In the genomic region with DNA sequence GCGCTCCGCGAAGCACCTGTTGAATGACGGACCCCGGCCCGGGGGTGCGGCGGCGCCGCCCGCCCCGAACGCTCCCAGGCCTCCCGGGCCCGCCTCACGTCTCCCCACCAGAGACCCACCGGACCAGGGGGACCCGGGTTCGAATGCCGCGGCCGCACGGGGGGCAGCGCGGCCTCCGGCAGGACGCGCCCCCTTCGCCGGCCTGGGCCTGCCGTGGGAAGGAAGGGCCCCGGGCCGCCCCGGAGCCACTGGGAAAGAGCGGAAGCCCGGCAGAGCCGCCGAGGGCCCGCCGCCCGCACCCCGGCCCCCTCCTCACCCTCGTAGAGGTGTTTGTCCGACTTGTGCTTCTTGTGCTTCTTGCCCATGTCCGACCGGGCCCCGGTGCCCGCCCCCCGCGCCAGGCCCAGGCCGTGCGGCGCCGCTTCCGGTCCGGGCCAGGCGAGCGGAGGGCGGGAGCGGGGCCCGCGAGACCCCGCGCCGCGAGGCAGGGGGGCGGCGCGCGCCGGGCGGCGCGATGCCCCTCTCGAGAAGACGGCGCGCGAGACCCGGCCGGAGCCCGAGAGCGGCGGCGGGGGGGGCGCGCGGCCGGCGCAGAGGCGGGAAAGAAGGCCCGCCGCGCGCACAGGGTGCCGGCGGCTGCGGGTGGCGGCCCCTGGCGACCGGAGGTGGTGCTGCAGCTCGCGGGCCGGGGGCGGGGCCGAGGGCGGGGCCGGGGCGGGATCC, we compare ENCODE assay signal across 1 cellular context.
TF ChIP-seq lines count a peak whose summit lies in the region.

Gene BRD7 (minus strand): TSS at position 579 of the 723 bp plus-strand sequence. CDS start 214 bp downstream, at position 365.

TF ChIP-seq in HepG2, 621 proteins besides CTCF, POLR2A, EP300 and RAD21 (continued from another document and continues in another):
- TF ChIP-seq, protein P1, sequence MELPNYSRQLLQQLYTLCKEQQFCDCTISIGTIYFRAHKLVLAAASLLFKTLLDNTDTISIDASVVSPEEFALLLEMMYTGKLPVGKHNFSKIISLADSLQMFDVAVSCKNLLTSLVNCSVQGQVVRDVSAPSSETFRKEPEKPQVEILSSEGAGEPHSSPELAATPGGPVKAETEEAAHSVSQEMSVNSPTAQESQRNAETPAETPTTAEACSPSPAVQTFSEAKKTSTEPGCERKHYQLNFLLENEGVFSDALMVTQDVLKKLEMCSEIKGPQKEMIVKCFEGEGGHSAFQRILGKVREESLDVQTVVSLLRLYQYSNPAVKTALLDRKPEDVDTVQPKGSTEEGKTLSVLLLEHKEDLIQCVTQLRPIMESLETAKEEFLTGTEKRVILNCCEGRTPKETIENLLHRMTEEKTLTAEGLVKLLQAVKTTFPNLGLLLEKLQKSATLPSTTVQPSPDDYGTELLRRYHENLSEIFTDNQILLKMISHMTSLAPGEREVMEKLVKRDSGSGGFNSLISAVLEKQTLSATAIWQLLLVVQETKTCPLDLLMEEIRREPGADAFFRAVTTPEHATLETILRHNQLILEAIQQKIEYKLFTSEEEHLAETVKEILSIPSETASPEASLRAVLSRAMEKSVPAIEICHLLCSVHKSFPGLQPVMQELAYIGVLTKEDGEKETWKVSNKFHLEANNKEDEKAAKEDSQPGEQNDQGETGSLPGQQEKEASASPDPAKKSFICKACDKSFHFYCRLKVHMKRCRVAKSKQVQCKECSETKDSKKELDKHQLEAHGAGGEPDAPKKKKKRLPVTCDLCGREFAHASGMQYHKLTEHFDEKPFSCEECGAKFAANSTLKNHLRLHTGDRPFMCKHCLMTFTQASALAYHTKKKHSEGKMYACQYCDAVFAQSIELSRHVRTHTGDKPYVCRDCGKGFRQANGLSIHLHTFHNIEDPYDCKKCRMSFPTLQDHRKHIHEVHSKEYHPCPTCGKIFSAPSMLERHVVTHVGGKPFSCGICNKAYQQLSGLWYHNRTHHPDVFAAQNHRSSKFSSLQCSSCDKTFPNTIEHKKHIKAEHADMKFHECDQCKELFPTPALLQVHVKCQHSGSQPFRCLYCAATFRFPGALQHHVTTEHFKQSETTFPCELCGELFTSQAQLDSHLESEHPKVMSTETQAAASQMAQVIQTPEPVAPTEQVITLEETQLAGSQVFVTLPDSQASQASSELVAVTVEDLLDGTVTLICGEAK (IDR thresholded peaks at IDR 0.05): no peak
- TF ChIP-seq, protein P1 (CRISPR knock-in tag; IDR thresholded peaks at IDR 0.05): no peak
- TF ChIP-seq DPF2 (CRISPR knock-in tag; IDR thresholded peaks at IDR 0.05; ENCODE audit: borderline replicate concordance, low read depth) (no peak), ZFP36 (IDR thresholded peaks at IDR 0.05; ENCODE audit: borderline replicate concordance, low read depth, low read length, partially characterized antibody) (no peak), NBN (conservative IDR thresholded peaks at IDR 0.05) (no peak), ELF3 (CRISPR knock-in tag; IDR thresholded peaks at IDR 0.05) (peak; percentile 14; the same call in 1 of the 2 replicates), JUNB (CRISPR knock-in tag; IDR thresholded peaks at IDR 0.05; ENCODE audit: borderline replicate concordance) (no peak), ZBTB7B (CRISPR knock-in tag; IDR thresholded peaks at IDR 0.05) (no peak), ZNF790 (CRISPR knock-in tag; IDR thresholded peaks at IDR 0.05; ENCODE audit: borderline replicate concordance) (0 out of 2 replicates have a peak, but pooled peaks have one; percentile 38), SETDB1 (CRISPR knock-in tag; IDR thresholded peaks at IDR 0.05; ENCODE audit: borderline replicate concordance) (no peak), ZNF782 (CRISPR knock-in tag; IDR thresholded peaks at IDR 0.05; ENCODE audit: borderline replicate concordance) (no peak), ZNF598 (CRISPR knock-in tag; IDR thresholded peaks at IDR 0.05; ENCODE audit: borderline replicate concordance) (no peak), RELA (CRISPR knock-in tag; IDR thresholded peaks at IDR 0.05) (no peak), MZF1 (CRISPR knock-in tag; IDR thresholded peaks at IDR 0.05; ENCODE audit: borderline replicate concordance) (no peak), ZNF737 (CRISPR knock-in tag; IDR thresholded peaks at IDR 0.05; ENCODE audit: borderline replicate concordance) (no peak), HDAC1 (CRISPR knock-in tag; IDR thresholded peaks at IDR 0.05) (peak; percentile 35; the same call in 1 of the 2 replicates), YEATS4 (CRISPR knock-in tag; IDR thresholded peaks at IDR 0.05; ENCODE audit: borderline replicate concordance) (no peak; the same call in 1 of the 2 replicates), TRIM22 (IDR thresholded peaks at IDR 0.05) (no peak), ZFYVE20 (CRISPR knock-in tag; IDR thresholded peaks at IDR 0.05; ENCODE audit: borderline replicate concordance, low read depth) (no peak), AKAP8 (CRISPR knock-in tag; IDR thresholded peaks at IDR 0.05) (no peak)
- TF ChIP-seq, protein P2, sequence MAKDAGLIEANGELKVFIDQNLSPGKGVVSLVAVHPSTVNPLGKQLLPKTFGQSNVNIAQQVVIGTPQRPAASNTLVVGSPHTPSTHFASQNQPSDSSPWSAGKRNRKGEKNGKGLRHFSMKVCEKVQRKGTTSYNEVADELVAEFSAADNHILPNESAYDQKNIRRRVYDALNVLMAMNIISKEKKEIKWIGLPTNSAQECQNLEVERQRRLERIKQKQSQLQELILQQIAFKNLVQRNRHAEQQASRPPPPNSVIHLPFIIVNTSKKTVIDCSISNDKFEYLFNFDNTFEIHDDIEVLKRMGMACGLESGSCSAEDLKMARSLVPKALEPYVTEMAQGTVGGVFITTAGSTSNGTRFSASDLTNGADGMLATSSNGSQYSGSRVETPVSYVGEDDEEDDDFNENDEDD (CRISPR knock-in tag; IDR thresholded peaks at IDR 0.05; ENCODE audit: borderline replicate concordance): peak; percentile 40; the same call in 1 of the 2 replicates
- TF ChIP-seq, protein P3, sequence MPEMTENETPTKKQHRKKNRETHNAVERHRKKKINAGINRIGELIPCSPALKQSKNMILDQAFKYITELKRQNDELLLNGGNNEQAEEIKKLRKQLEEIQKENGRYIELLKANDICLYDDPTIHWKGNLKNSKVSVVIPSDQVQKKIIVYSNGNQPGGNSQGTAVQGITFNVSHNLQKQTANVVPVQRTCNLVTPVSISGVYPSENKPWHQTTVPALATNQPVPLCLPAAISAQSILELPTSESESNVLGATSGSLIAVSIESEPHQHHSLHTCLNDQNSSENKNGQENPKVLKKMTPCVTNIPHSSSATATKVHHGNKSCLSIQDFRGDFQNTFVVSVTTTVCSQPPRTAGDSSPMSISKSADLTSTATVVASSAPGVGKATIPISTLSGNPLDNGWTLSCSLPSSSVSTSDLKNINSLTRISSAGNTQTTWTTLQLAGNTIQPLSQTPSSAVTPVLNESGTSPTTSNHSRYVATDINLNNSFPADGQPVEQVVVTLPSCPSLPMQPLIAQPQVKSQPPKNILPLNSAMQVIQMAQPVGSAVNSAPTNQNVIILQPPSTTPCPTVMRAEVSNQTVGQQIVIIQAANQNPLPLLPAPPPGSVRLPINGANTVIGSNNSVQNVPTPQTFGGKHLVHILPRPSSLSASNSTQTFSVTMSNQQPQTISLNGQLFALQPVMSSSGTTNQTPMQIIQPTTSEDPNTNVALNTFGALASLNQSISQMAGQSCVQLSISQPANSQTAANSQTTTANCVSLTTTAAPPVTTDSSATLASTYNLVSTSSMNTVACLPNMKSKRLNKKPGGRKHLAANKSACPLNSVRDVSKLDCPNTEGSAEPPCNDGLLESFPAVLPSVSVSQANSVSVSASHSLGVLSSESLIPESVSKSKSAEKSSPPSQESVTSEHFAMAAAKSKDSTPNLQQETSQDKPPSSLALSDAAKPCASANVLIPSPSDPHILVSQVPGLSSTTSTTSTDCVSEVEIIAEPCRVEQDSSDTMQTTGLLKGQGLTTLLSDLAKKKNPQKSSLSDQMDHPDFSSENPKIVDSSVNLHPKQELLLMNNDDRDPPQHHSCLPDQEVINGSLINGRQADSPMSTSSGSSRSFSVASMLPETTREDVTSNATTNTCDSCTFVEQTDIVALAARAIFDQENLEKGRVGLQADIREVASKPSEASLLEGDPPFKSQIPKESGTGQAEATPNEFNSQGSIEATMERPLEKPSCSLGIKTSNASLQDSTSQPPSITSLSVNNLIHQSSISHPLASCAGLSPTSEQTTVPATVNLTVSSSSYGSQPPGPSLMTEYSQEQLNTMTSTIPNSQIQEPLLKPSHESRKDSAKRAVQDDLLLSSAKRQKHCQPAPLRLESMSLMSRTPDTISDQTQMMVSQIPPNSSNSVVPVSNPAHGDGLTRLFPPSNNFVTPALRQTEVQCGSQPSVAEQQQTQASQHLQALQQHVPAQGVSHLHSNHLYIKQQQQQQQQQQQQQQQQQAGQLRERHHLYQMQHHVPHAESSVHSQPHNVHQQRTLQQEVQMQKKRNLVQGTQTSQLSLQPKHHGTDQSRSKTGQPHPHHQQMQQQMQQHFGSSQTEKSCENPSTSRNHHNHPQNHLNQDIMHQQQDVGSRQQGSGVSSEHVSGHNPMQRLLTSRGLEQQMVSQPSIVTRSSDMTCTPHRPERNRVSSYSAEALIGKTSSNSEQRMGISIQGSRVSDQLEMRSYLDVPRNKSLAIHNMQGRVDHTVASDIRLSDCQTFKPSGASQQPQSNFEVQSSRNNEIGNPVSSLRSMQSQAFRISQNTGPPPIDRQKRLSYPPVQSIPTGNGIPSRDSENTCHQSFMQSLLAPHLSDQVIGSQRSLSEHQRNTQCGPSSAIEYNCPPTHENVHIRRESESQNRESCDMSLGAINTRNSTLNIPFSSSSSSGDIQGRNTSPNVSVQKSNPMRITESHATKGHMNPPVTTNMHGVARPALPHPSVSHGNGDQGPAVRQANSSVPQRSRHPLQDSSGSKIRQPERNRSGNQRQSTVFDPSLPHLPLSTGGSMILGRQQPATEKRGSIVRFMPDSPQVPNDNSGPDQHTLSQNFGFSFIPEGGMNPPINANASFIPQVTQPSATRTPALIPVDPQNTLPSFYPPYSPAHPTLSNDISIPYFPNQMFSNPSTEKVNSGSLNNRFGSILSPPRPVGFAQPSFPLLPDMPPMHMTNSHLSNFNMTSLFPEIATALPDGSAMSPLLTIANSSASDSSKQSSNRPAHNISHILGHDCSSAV (CRISPR knock-in tag; IDR thresholded peaks at IDR 0.05; ENCODE audit: borderline replicate concordance): no peak
- TF ChIP-seq, protein P4, sequence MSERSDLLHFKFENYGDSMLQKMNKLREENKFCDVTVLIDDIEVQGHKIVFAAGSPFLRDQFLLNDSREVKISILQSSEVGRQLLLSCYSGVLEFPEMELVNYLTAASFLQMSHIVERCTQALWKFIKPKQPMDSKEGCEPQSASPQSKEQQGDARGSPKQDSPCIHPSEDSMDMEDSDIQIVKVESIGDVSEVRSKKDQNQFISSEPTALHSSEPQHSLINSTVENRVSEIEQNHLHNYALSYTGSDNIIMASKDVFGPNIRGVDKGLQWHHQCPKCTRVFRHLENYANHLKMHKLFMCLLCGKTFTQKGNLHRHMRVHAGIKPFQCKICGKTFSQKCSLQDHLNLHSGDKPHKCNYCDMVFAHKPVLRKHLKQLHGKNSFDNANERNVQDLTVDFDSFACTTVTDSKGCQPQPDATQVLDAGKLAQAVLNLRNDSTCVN (CRISPR knock-in tag; IDR thresholded peaks at IDR 0.05; ENCODE audit: borderline replicate concordance): no peak
- TF ChIP-seq, protein P5, sequence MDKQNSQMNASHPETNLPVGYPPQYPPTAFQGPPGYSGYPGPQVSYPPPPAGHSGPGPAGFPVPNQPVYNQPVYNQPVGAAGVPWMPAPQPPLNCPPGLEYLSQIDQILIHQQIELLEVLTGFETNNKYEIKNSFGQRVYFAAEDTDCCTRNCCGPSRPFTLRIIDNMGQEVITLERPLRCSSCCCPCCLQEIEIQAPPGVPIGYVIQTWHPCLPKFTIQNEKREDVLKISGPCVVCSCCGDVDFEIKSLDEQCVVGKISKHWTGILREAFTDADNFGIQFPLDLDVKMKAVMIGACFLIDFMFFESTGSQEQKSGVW (CRISPR knock-in tag; IDR thresholded peaks at IDR 0.05; ENCODE audit: borderline replicate concordance): no peak
